Comparison of ENCODE assay signal across 1 cellular context in the genomic region with DNA sequence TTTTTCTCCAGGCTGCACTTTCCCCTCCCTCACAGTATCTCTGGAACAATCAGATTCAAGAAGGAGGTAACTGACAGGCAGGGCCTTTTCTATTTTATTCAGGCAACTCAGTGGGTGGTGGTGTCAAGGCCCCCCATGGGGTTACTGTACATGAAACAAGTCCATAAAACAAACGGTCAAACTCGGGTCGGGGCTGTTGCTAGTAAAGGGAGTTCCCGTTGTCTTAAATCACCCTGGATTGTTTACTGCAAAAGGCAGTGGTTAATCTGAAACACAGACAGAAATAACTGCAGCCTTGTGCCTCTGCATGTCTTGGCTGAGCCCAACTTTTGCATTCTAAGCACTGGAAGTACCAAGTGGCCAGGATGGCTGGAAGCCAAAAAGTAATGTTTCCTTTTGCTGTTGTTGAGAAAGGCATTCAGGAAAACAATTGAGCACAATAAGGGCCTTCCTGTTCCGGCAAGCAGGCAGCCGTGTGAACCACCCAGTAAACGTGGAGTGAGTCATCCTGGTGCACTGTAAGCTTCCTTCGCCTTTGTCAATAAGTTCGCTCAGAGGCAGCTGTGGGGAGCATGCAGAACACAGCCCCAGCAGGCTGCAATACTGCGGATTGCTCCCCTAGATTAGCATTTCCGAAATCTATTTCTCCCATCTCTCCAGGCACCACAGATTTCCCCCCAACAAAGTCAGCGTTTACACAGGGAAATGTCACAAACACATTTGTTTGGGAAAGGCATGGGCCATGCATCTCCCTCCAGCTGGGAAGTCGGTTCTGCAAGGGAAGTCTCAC.
A peak's percentile ranks its signal among the peaks of the same experiment; 100 is the strongest.
TF ChIP-seq lines count a peak whose summit lies in the region.

No MANE protein-coding gene starts in this region.

TF ChIP-seq in GM12878, 131 proteins besides CTCF, POLR2A, EP300 and RAD21 (continued from another document):
- TF ChIP-seq, protein P1, sequence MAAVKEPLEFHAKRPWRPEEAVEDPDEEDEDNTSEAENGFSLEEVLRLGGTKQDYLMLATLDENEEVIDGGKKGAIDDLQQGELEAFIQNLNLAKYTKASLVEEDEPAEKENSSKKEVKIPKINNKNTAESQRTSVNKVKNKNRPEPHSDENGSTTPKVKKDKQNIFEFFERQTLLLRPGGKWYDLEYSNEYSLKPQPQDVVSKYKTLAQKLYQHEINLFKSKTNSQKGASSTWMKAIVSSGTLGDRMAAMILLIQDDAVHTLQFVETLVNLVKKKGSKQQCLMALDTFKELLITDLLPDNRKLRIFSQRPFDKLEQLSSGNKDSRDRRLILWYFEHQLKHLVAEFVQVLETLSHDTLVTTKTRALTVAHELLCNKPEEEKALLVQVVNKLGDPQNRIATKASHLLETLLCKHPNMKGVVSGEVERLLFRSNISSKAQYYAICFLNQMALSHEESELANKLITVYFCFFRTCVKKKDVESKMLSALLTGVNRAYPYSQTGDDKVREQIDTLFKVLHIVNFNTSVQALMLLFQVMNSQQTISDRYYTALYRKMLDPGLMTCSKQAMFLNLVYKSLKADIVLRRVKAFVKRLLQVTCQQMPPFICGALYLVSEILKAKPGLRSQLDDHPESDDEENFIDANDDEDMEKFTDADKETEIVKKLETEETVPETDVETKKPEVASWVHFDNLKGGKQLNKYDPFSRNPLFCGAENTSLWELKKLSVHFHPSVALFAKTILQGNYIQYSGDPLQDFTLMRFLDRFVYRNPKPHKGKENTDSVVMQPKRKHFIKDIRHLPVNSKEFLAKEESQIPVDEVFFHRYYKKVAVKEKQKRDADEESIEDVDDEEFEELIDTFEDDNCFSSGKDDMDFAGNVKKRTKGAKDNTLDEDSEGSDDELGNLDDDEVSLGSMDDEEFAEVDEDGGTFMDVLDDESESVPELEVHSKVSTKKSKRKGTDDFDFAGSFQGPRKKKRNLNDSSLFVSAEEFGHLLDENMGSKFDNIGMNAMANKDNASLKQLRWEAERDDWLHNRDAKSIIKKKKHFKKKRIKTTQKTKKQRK (IDR thresholded peaks at IDR 0.05; ENCODE audit: low read depth, low read length), result no peak
- TF ChIP-seq ETV6 (conservative IDR thresholded peaks at IDR 0.05 in 1 of 2, IDR thresholded peaks at IDR 0.05 in 1 of 2; ENCODE audit: borderline replicate concordance in 1 of 2, low read depth in 1 of 2) (peak in 1 of 2 experiments; percentile 53; a peak in 1 of 4 replicates), BCL11A (IDR thresholded peaks at IDR 0.05; ENCODE audit: low read depth, low read length) (no peak)
